ENCODE assay signal across 9 cellular contexts in the genomic region with DNA sequence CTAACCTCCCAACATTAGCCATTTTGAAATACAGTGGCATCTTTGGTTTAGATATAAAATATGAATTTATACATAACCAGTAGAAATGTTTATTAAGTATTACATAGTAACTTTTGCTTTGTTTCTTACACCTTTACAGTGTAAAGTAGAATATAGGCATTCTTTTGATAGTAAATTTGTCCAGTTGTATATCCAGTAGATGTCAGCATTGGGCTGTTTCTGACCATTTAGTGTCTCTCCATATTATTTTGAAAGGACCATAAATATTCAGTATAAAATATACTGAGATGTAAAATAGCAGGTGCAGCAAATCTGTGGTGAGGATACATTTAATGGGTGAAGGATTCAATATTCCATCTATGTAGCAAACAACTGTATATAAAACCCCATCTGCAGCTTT.
DNase-seq lines count a peak whose midpoint lies in the region; ATAC-seq and TF ChIP-seq lines count a peak whose summit lies in the region.
"Had no signal": no experiment of that assay in that cellular context is flagged by ENCODE, and none has a peak within 500 bp of the region (broad histone marks: within the 10 kb centered on the region; RNA-seq: fewer than 3 reads in every experiment).

No MANE protein-coding gene starts in this region.

- H3F3A ChIP-seq in PC-3 (ENCODE audit: low read length, unreplicated experiment): no peaks in the 10 kb centered on the region

- POLR2A ChIA-PET in PC-3 (lab: Charles Lee; ENCODE audit: unreplicated experiment): no interaction called here

- H3K4me1 ChIP-seq in PC-3 (ENCODE audit: insufficient read depth, low read length) (no peaks in the 10 kb centered on the region), transverse colon (peaks cover 0 to 6% (median 0%) of the 10 kb centered on the region in 4 donors)

- ATAC-seq in Right ventricle myocardium superior (ENCODE audit: poor library complexity) (peak; percentile 66), PC-3 (peak; percentile 46), GM21423 (IDR thresholded peaks at IDR 0.05; ENCODE audit: unreplicated experiment) (no peak), GM19035 (IDR thresholded peaks at IDR 0.05; ENCODE audit: unreplicated experiment) (no peak)

- in situ Hi-C loops in transverse colon (cut with MboI; ENCODE audit: low pct_ligation_motif_present in 1 of 4, low pct_unique_long_range_greater_than_20kb in 1 of 4, low sequenced_read_pairs in 3 of 4): no loop called here

- H3K9me2 ChIP-seq in PC-3 (replicated peaks; ENCODE audit: low read length): no peaks in the 10 kb centered on the region

- no peaks in the 10 kb centered on the region for H3K9me3 ChIP-seq in PC-3 (ENCODE audit: low read length)
- no peaks in the 10 kb centered on the region for H3K9me3 ChIP-seq in transverse colon

- H3K4me3 ChIP-seq in PC-3 (ENCODE audit: low read length) (no peak overlapping the region), foreskin fibroblast (ENCODE audit: low read depth in 1 of 2, low read length in 2 of 2) (no peak overlapping the region), transverse colon (no peak overlapping the region)

- H3K27me3 ChIP-seq in PC-3 (ENCODE audit: low read length) (0 out of 2 replicates have a peak, but pooled peaks cover 8% of the 10 kb centered on the region), transverse colon (no peaks in the 10 kb centered on the region)

- CTCF ChIA-PET in PC-3 (lab: Charles Lee): interaction anchor here (0.5 to 1.6 kb wide), 4 partner anchors 241 to 1085 kb away, joined by 3 to 7 read pairs (median 6); a partner anchor contains a TSS

- H3K27ac ChIP-seq in PC-3 (ENCODE audit: low read length) (no peak overlapping the region), transverse colon (no peak overlapping the region)

- H3K9ac ChIP-seq in PC-3 (ENCODE audit: low read length): no peak overlapping the region

- TF ChIP-seq EP300 in transverse colon (IDR thresholded peaks at IDR 0.05; ENCODE audit: low read depth): no peak

- no peak overlapping the region for H2AFZ ChIP-seq in PC-3 (ENCODE audit: low read length)

- DNase-seq in Right ventricle myocardium superior (no peak), cardiac septum (ENCODE audit: low spot score) (no peak), PC-3 (peak; percentile 55), foreskin fibroblast (peak; percentile 15 to 56), transverse colon (no peak)
- DNase-seq in activated naive CD4-positive, alpha-beta T cell (lab: John Stamatoyannopoulos, UW): no peak
- DNase-seq: nucleus accumbens had no signal

- H4K20me1 ChIP-seq in PC-3 (ENCODE audit: low read length): no peaks in the 10 kb centered on the region

- intact Hi-C loops in Right ventricle myocardium superior (cut with DNase I) (no loop called here), cardiac septum (cut with DNase I) (loop anchor here (5.0 kb wide), 1 partner anchor 326 kb away; no protein-coding TSS in a partner anchor), PC-3 (cut with micrococcal nuclease) (loop anchor here (1.0 to 10.0 kb wide), 7 partner anchors 102 to 1088 kb away; a partner anchor contains a TSS), transverse colon (cut with DNase I; ENCODE audit: low total_unique reads) (no loop called here)

- TF ChIP-seq CTCF in PC-3 (conservative IDR thresholded peaks at IDR 0.05; ENCODE audit: low read depth, low read length) (peak; percentile 70), foreskin fibroblast (IDR thresholded peaks at IDR 0.05; ENCODE audit: low read depth, low read length) (peak; percentile 30), transverse colon (IDR thresholded peaks at IDR 0.05) (peak; percentile 26 to 39 (median 35))

- no peaks in the 10 kb centered on the region for H3K79me2 ChIP-seq in PC-3 (ENCODE audit: low read length)

- no peak overlapping the region for H3K4me2 ChIP-seq in PC-3 (ENCODE audit: low read length)

- BruUV-seq in PC-3 (replicated peaks; lab: Mats Ljungman, UMichigan): no TSS peak

- H3K36me3 ChIP-seq in PC-3 (ENCODE audit: low read depth, low read length) (no peaks in the 10 kb centered on the region), transverse colon (no peaks in the 10 kb centered on the region)

- no peak for TF ChIP-seq POLR2A in transverse colon (IDR thresholded peaks at IDR 0.05)

Comparison
In these comparisons a context has a peak if more than half of its experiments do, and no peak if none do; other contexts are left out.
1. intact Hi-C loops: an anchor here in cardiac septum (5.0 kb wide) and PC-3 (1.0 to 10.0 kb wide); none called in Right ventricle myocardium superior and transverse colon.
2. ATAC-seq: peak in Right ventricle myocardium superior (single experiment) and PC-3 (single experiment); none in GM21423 (single experiment) and GM19035 (single experiment).
3. DNase-seq: peak in PC-3 (single experiment) and foreskin fibroblast (2 of 2); none in Right ventricle myocardium superior (single experiment), cardiac septum (single experiment), transverse colon (single experiment) and activated naive CD4-positive, alpha-beta T cell (0 of 4).
4. Peak in every context shown above with its lines, with median percentiles within 50 percentile points of each other: CTCF ChIP-seq.